Comparison of ENCODE assay signal across 7 cellular contexts in genomic region chr20:41173161-41173721, GRCh38. TPM values are rescaled to one million over a fixed set of nuclear protein-coding genes. Genes with fewer than 3 reads are reported as not detected.
A peak's percentile ranks its signal among the peaks of the same experiment; 100 is the strongest.
DNase-seq lines count a peak whose midpoint lies in the region; ATAC-seq, FAIRE-seq and TF ChIP-seq lines count a peak whose summit lies in the region.

No MANE protein-coding gene starts in this region.

- in situ Hi-C loops in GM13976 (cut with MboI; ENCODE audit: low sequenced_read_pairs, unreplicated experiment) = loop anchor here (5.0 kb wide), 1 partner anchor 164 kb away; no protein-coding TSS in a partner anchor

- H3K4me1 ChIP-seq in MM.1S (ENCODE audit: low read length) = peaks cover 2% of the 10 kb centered on the region; the same call in 1 of the 2 replicates
- H3K4me1 ChIP-seq in adrenal gland (replicated peaks in 1 of 2) = peaks cover 14 to 25% of the 10 kb centered on the region in 2 donors
- peaks cover 71% of the 10 kb centered on the region for H3K4me1 ChIP-seq in left ventricle myocardium inferior

- H3K27me3 ChIP-seq in MM.1S (replicated peaks; ENCODE audit: insufficient read depth, low read length) (no peaks in the 10 kb centered on the region), adrenal gland (no peaks in the 10 kb centered on the region), left ventricle myocardium inferior (ENCODE audit: low read depth) (no peaks in the 10 kb centered on the region)

- no peak for TF ChIP-seq POLR2A in adrenal gland (IDR thresholded peaks at IDR 0.05)

- FAIRE-seq in urothelium cell line (lab: Jason Lieb, UNC) = no peak

- TF ChIP-seq CTCF in GM13976 (IDR thresholded peaks at IDR 0.05; ENCODE audit: borderline replicate concordance, control extremely low read depth, extremely low read depth, insufficient read depth, missing control alignments) (peak; percentile 96), MM.1S (IDR thresholded peaks at IDR 0.05; ENCODE audit: low read length) (peak; percentile 94), adrenal gland (IDR thresholded peaks at IDR 0.05) (peak; percentile 93 to 99 (median 98)), left ventricle myocardium inferior (IDR thresholded peaks at IDR 0.05; ENCODE audit: borderline replicate concordance) (peak; percentile 99)

- no peaks in the 10 kb centered on the region for H3K9me2 ChIP-seq in MM.1S (replicated peaks; ENCODE audit: insufficient read depth, low read length)

- peak; percentile 78 to 92 (median 79) for ATAC-seq in T-cell (replicated peaks in 1 of 4)

- peaks cover 51% of the 10 kb centered on the region for H3K36me3 Mint-ChIP-seq in T-cell

- H3K9me3 ChIP-seq in MM.1S (replicated peaks; ENCODE audit: insufficient read depth, low read length) = no peaks in the 10 kb centered on the region
- H3K9me3 ChIP-seq in adrenal gland (replicated peaks in 1 of 3) = no peaks in the 10 kb centered on the region
- no peaks in the 10 kb centered on the region for H3K9me3 ChIP-seq in left ventricle myocardium inferior (replicated peaks)

- H4K20me1 ChIP-seq in MM.1S (ENCODE audit: insufficient read depth, low read length) = peaks cover 3% of the 10 kb centered on the region; the same call in 1 of the 2 replicates

- POLR2A ChIA-PET in T-cell (lab: Charles Lee) = interaction anchor here (0.6 to 0.9 kb wide), 3 partner anchors 24 to 59 kb away, joined by 3 read pairs; no protein-coding TSS in a partner anchor

- CTCF ChIA-PET in T-cell (lab: Charles Lee) = interaction anchor here (0.5 to 1.3 kb wide), 10 partner anchors 8 to 166 kb away, joined by 3 to 11 read pairs (median 4); no protein-coding TSS in a partner anchor

- no peak overlapping the region for H2AFZ ChIP-seq in MM.1S (ENCODE audit: low read length)

- no peak overlapping the region for H3K9ac ChIP-seq in MM.1S (ENCODE audit: low read length)

- no peak overlapping the region for H3K4me2 ChIP-seq in MM.1S (ENCODE audit: low read depth, low read length)

- H3K4me3 ChIP-seq in MM.1S (ENCODE audit: low read length) = no peak overlapping the region
- H3K4me3 ChIP-seq in adrenal gland = no peak overlapping the region
- H3K4me3 ChIP-seq in left ventricle myocardium inferior = no peak overlapping the region

- no peak overlapping the region for H3K27ac ChIP-seq in MM.1S (ENCODE audit: low read length)
- H3K27ac ChIP-seq in adrenal gland = peak overlapping the region in 3 of 5 donors; percentile 50 to 89 (median 81)
- H3K27ac ChIP-seq in left ventricle myocardium inferior (replicated peaks) = peak overlapping the region; percentile 89

- intact Hi-C loops in adrenal gland (cut with DNase I) (loop anchor here (2.0 to 10.0 kb wide), 4 partner anchors 52 to 168 kb away; partner anchors contain the start of gene LPIN3 (in 1 of the 2)), left ventricle myocardium inferior (cut with micrococcal nuclease) (loop anchor here (5.0 kb wide), 1 partner anchor 164 kb away; no protein-coding TSS in a partner anchor)

- H3K4me3 Mint-ChIP-seq in T-cell = no peak overlapping the region

- peaks cover 18 to 35% (median 27%) of the 10 kb centered on the region in 3 donors for H3K4me1 Mint-ChIP-seq in T-cell

- no peaks in the 10 kb centered on the region for H3K27me3 Mint-ChIP-seq in T-cell

- WGBS in adrenal gland, 4 donors = 7 to 16% (median 13%) methylated on average over 7 to 9 of the region's 9 CpGs

- 0 out of 2 replicates have a peak, but pooled peaks cover 3% of the 10 kb centered on the region for H3F3A ChIP-seq in MM.1S (ENCODE audit: insufficient read depth, low read length)

- H3K9me3 Mint-ChIP-seq in T-cell = no peaks in the 10 kb centered on the region

- peak overlapping the region; percentile 65 to 79 for H3K27ac Mint-ChIP-seq in T-cell

- peak; percentile 81 for DNase-seq in GM13976 (ENCODE audit: low spot score)
- DNase-seq in MM.1S = peak; percentile 45
- peak in 33 of 34 experiments; percentile 20 to 74 (median 54) for DNase-seq in T-cell
- DNase-seq in adrenal gland = peak; percentile 84 to 95 (median 87)
- peak; percentile 90 for DNase-seq in left ventricle myocardium inferior
- DNase-seq in renal cortical epithelial cell (ENCODE audit: low read depth) = peak; percentile 31
- peak; percentile 77 for DNase-seq in urothelium cell line (ENCODE audit: low spot score)

- H3K79me2 ChIP-seq in MM.1S (ENCODE audit: low read length) = no peaks in the 10 kb centered on the region

- H3K36me3 ChIP-seq in MM.1S (replicated peaks; ENCODE audit: insufficient read depth, low read length) = peaks cover 11% of the 10 kb centered on the region; the same call in 1 of the 2 replicates
- peaks cover 0 to 44% of the 10 kb centered on the region in 2 donors for H3K36me3 ChIP-seq in adrenal gland (replicated peaks in 1 of 2)
- H3K36me3 ChIP-seq in left ventricle myocardium inferior = peaks cover 55% of the 10 kb centered on the region

RNA-seq across cellular contexts. Expression of gene PLCG1, which starts 35.9 kb away (rescaled TPM):
- 100 to 1,000 TPM; 390 to 589 (median 444) TPM for total RNA-seq in T-cell
- total RNA-seq in adrenal gland = 100 to 1,000 TPM in 2 of 8 donors, 10 to 100 TPM in 6; 49.3 to 120 (median 82.0) TPM
- 100 to 1,000 TPM in 1 of 3 donors, 10 to 100 TPM in 2; 32.9 to 139 (median 78.1) TPM for polyA plus RNA-seq in adrenal gland
- total RNA-seq in left ventricle myocardium inferior = 46.1 TPM
- total RNA-seq in renal cortical epithelial cell = 40.1 and 134 TPM in 2 replicates

Comparison
In these comparisons a context has a peak if more than half of its experiments do, and no peak if none do; other contexts are left out.
1. DNase-seq: peak in every context shown above with its lines; median percentile 90 in left ventricle myocardium inferior; 87 in adrenal gland; 81 in GM13976; 77 in urothelium cell line; 54 in T-cell; 45 in MM.1S; 31 in renal cortical epithelial cell.